12 cellular contexts compared by ENCODE assay signal in the genomic region with DNA sequence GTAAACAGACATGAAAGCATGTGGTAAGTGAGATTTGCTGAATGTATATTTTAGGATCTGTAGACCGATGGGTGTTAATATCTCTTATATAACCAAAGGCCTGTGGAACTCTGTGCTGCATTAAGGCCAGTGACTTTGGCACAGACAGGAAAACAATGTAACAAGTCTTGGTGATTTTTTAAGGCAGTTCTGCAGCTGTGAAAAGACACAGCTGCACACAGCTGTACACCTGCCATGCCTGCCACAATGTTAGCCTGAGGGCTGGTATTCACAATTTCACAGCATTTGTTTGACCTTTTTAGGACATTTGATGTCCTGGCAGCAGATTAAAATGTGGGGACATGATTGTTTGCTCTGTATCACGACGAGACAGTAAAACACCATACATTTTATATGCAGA. TPM values are rescaled to one million over a fixed set of nuclear protein-coding genes. Genes with fewer than 3 reads are reported as not detected.
DNase-seq lines count a peak whose midpoint lies in the region; ATAC-seq and TF ChIP-seq lines count a peak whose summit lies in the region.
"Had no signal": no experiment of that assay in that cellular context is flagged by ENCODE, and none has a peak within 500 bp of the region (broad histone marks: within the 10 kb centered on the region; RNA-seq: fewer than 3 reads in every experiment).

No MANE protein-coding gene starts in this region.

- TF ChIP-seq POLR2A in transverse colon (IDR thresholded peaks at IDR 0.05) = no peak

- TF ChIP-seq EP300 in transverse colon (IDR thresholded peaks at IDR 0.05; ENCODE audit: low read depth) = no peak

- H3K36me3 ChIP-seq in muscle layer of duodenum (ENCODE audit: control insufficient read depth in 1 of 2, insufficient read depth in 2 of 2, low read length in 2 of 2) (no peaks in the 10 kb centered on the region), transverse colon (no peaks in the 10 kb centered on the region)

- intact Hi-C loops in transverse colon (cut with DNase I; ENCODE audit: low total_unique reads) = no loop called here

- peak overlapping the region; percentile 66 to 87 for H3K27ac ChIP-seq in coronary artery
- peak overlapping the region; percentile 74 for H3K27ac ChIP-seq in muscle layer of duodenum (ENCODE audit: low read length)
- H3K27ac ChIP-seq in transverse colon = peak overlapping the region; percentile 58 to 92 (median 85)

- ATAC-seq in GM21737 (IDR thresholded peaks at IDR 0.05; ENCODE audit: unreplicated experiment) (no peak), GM18858 (IDR thresholded peaks at IDR 0.05; ENCODE audit: unreplicated experiment) (no peak)
- ATAC-seq: natural killer cell treated with Interleukin-12 subunit alpha and Interleukin-12 subunit beta and Interleukin-15 and Interleukin-18, amount 100 ng/mL, for 72 hours had no signal

- no peaks in the 10 kb centered on the region for H3K9me3 ChIP-seq in muscle layer of duodenum (ENCODE audit: control insufficient read depth in 1 of 2, low read length in 2 of 2)
- no peaks in the 10 kb centered on the region for H3K9me3 ChIP-seq in transverse colon

- TF ChIP-seq CTCF in coronary artery (IDR thresholded peaks at IDR 0.05) (no peak), transverse colon (IDR thresholded peaks at IDR 0.05) (no peak)

- H3K27me3 ChIP-seq in muscle layer of duodenum (ENCODE audit: low read depth, low read length) = peaks cover 9% of the 10 kb centered on the region
- H3K27me3 ChIP-seq in transverse colon = peaks cover 21% of the 10 kb centered on the region

- in situ Hi-C loops in transverse colon (cut with MboI; ENCODE audit: low pct_ligation_motif_present in 1 of 4, low pct_unique_long_range_greater_than_20kb in 1 of 4, low sequenced_read_pairs in 3 of 4) = loop anchor here in 1 of 4 donors (25.0 kb wide), 1 partner anchor 166 kb away; no protein-coding TSS in a partner anchor

- WGBS in transverse colon (ENCODE audit: low coverage in 1 of 2), 2 donors = 38 to 58% methylated on average over 3 of the region's 3 CpGs

- DNase-seq in OCI-M1 (lab: John Stamatoyannopoulos, UW) (peak; percentile 28), coronary artery (ENCODE audit: low spot score) (no peak), transverse colon (no peak), NCI-H2081 (lab: John Stamatoyannopoulos, UW) (no peak)
- DNase-seq: activated CD4-positive, CD25-positive, alpha-beta regulatory T cell treated with anti-CD3 and anti-CD28 coated beads, Interleukin-2, amount 50 U/mL, for 72 hours; activated CD8-positive, alpha-beta memory T cell treated with anti-CD3 and anti-CD28 coated beads, Interleukin-2, amount 50 U/mL, for 48 hours; central memory CD4-positive, alpha-beta T cell; NCI-H82 had no signal

- H3K4me1 ChIP-seq in muscle layer of duodenum (ENCODE audit: control insufficient read depth in 1 of 2, insufficient read depth in 2 of 2, low read length in 2 of 2) (peaks cover 12 to 22% of the 10 kb centered on the region in 2 donors), transverse colon (peaks cover 0 to 38% (median 4%) of the 10 kb centered on the region in 4 donors)

- H3K4me3 ChIP-seq in coronary artery (peak overlapping the region; percentile 36), muscle layer of duodenum (ENCODE audit: low read depth in 1 of 2, low read length in 2 of 2) (no peak overlapping the region), transverse colon (no peak overlapping the region)

RNA-seq across cellular contexts. Expression of a gene that starts 6.1 kb away (rescaled TPM):
- total RNA-seq in transverse colon = 10 to 100 TPM in 1 of 4 donors, 1 to 10 TPM in 3; 2.6 to 15.9 (median 4.6) TPM

RNA-seq across cellular contexts. Expression of a gene that starts 36.7 kb away (rescaled TPM):
- 10 to 100 TPM in 3 of 4 donors, 1 to 10 TPM in 1; 3.0 to 32.5 (median 15.6) TPM for total RNA-seq in transverse colon
